In genomic region chr5:140372971-140373487, GRCh38 we compare ENCODE assay signal across 9 cellular contexts. TPM values are rescaled to one million over a fixed set of nuclear protein-coding genes. Genes with fewer than 3 reads are reported as not detected.
A peak's percentile ranks its signal among the peaks of the same experiment; 100 is the strongest.
DNase-seq lines count a peak whose midpoint lies in the region; ATAC-seq, FAIRE-seq and TF ChIP-seq lines count a peak whose summit lies in the region.
"Had no signal": no experiment of that assay in that cellular context is flagged by ENCODE, and none has a peak within 500 bp of the region (broad histone marks: within the 10 kb centered on the region; RNA-seq: fewer than 3 reads in every experiment).

No MANE protein-coding gene starts in this region.

- DNase-seq in NCI-H1417 (lab: John Stamatoyannopoulos, UW) (peak; percentile 39 to 70 (median 63)), NCI-H1417 treated with DMSO at 0.1 percent for 48 hours (lab: John Stamatoyannopoulos, UW) (no peak), KG1 (lab: John Stamatoyannopoulos, UW) (peak; percentile 1), SJSA1 (ENCODE audit: low read depth in 1 of 2, low spot score in 2 of 2) (peak; percentile 81 to 89), astrocyte (ENCODE audit: low read depth) (peak; percentile 53), hepatic stellate cell (ENCODE audit: low spot score) (peak; percentile 69), pulmonary artery endothelial cell (ENCODE audit: low read depth, low spot score) (peak; percentile 69)

- peak; percentile 56 for FAIRE-seq in astrocyte (lab: Jason Lieb, UNC)

- H3K9me3 ChIP-seq in SJSA1 (replicated peaks) (no peaks in the 10 kb centered on the region), astrocyte (ENCODE audit: insufficient read depth, low read depth, low read length) (no peaks in the 10 kb centered on the region)
- H3K9me3 ChIP-seq: BLaER1 treated with 17β-estradiol and CSF1 and Interleukin-3, amounts not matched to agents 10 nM and 100 nM had no signal

- H3K4me2 ChIP-seq in astrocyte (ENCODE audit: low read length): no peak overlapping the region

- H3K36me3 Mint-ChIP-seq in astrocyte (ENCODE audit: low read depth, unreplicated experiment): peaks cover 1% of the 10 kb centered on the region

- H2AFZ ChIP-seq in astrocyte (ENCODE audit: low read depth, low read length): peak overlapping the region; percentile 59

- no peak overlapping the region for H3K9ac ChIP-seq in astrocyte (ENCODE audit: low read length)

- ATAC-seq in HG02840 (IDR thresholded peaks at IDR 0.05; ENCODE audit: low FRiP score, unreplicated experiment): no peak

- no peaks in the 10 kb centered on the region for H3K4me1 Mint-ChIP-seq in astrocyte (ENCODE audit: low read depth, unreplicated experiment)

- H3K27ac Mint-ChIP-seq in astrocyte (ENCODE audit: unreplicated experiment): no peak overlapping the region

- no peaks in the 10 kb centered on the region for H3K9me3 Mint-ChIP-seq in astrocyte (ENCODE audit: unreplicated experiment)

- H3K36me3 ChIP-seq in SJSA1 (no peaks in the 10 kb centered on the region), astrocyte (ENCODE audit: insufficient read depth, low read length) (no peaks in the 10 kb centered on the region)
- H3K36me3 ChIP-seq: BLaER1 treated with 17β-estradiol and CSF1 and Interleukin-3, amounts not matched to agents 10 nM and 100 nM had no signal

- H4K20me1 ChIP-seq in astrocyte (ENCODE audit: insufficient read depth, low read length): no peaks in the 10 kb centered on the region
- H4K20me1 ChIP-seq: BLaER1 treated with 17β-estradiol and CSF1 and Interleukin-3, amounts not matched to agents 10 nM and 100 nM had no signal

- H3K79me2 ChIP-seq in astrocyte (ENCODE audit: insufficient read depth, low read length): no peaks in the 10 kb centered on the region

- no peaks in the 10 kb centered on the region for H3K27me3 ChIP-seq in SJSA1 (replicated peaks)
- H3K27me3 ChIP-seq in astrocyte (ENCODE audit: insufficient read depth, low read length): no peaks in the 10 kb centered on the region
- H3K27me3 ChIP-seq: BLaER1 treated with 17β-estradiol and CSF1 and Interleukin-3, amounts not matched to agents 10 nM and 100 nM had no signal

- peak; percentile 72 for TF ChIP-seq CTCF in astrocyte (IDR thresholded peaks at IDR 0.05; ENCODE audit: insufficient read depth, low read depth, low read length)

- H3K27me3 Mint-ChIP-seq in astrocyte (ENCODE audit: low read depth, unreplicated experiment): no peaks in the 10 kb centered on the region

- H3K4me3 ChIP-seq in SJSA1 (no peak overlapping the region), astrocyte (ENCODE audit: insufficient read depth, low read depth, low read length) (no peak overlapping the region)
- H3K4me3 ChIP-seq: BLaER1 treated with 17β-estradiol and CSF1 and Interleukin-3, amounts not matched to agents 10 nM and 100 nM had no signal

- peaks cover 4% of the 10 kb centered on the region; the same call in 1 of the 2 replicates for H3K4me1 ChIP-seq in SJSA1 (replicated peaks)
- no peaks in the 10 kb centered on the region for H3K4me1 ChIP-seq in astrocyte (ENCODE audit: insufficient read depth, low read length)

- H3K27ac ChIP-seq in SJSA1 (no peak overlapping the region), astrocyte (ENCODE audit: low read depth, low read length) (no peak overlapping the region)

- no peak overlapping the region for H3K4me3 Mint-ChIP-seq in astrocyte (ENCODE audit: unreplicated experiment)

RNA-seq across cellular contexts. Expression of gene SLC4A9, which starts 13.0 kb away (rescaled TPM):
- total RNA-seq in SJSA1 (2014; rRNA removed; shearing (Covaris generic)): not detected in 2 replicates
- total RNA-seq in astrocyte: 0.25 TPM in 1 of 2 replicates, not detected in the other
- not detected in 2 replicates for total RNA-seq in pulmonary artery endothelial cell

RNA-seq across cellular contexts. Expression of gene HBEGF, which starts 26.6 kb away (rescaled TPM):
- 44.2 and 46.9 TPM in 2 replicates for total RNA-seq in SJSA1 (2014; rRNA removed; shearing (Covaris generic))
- total RNA-seq in astrocyte (257 and 272 TPM in 2 replicates), pulmonary artery endothelial cell (16.6 and 24.3 TPM in 2 replicates)

RNA-seq across cellular contexts. Expression of gene ANKHD1, which starts 28.6 kb away (rescaled TPM):
- 63.7 and 82.0 TPM in 2 replicates for total RNA-seq in SJSA1 (2014; rRNA removed; shearing (Covaris generic))
- total RNA-seq in astrocyte (49.7 and 56.5 TPM in 2 replicates), pulmonary artery endothelial cell (59.8 and 89.8 TPM in 2 replicates)
